ENCODE assay signal across 8 cellular contexts in the genomic region with DNA sequence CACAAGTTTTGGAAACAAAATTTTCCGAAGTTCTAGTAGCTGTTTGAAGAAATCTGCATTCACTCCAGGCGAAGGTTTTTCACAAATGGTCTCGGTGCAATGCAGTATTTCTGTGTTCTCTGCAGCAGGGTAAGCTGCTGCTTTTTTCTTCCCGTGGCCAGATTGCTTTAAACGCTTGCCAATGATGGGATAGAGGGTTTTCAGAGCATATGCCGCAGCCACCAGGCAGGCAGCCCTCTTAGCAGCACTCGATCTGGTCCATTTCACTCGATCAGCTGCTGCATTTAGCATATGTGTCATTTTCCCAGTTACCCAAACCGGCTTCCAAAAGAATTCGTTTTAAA. TPM values are rescaled to one million over a fixed set of nuclear protein-coding genes. Genes with fewer than 3 reads are reported as not detected.
DNase-seq lines count a peak whose midpoint lies in the region; ATAC-seq and TF ChIP-seq lines count a peak whose summit lies in the region.

No MANE protein-coding gene starts in this region.

- H3K36me3 ChIP-seq in H7 (replicated peaks; ENCODE audit: control insufficient read depth, insufficient read depth, low read length) (no peaks in the 10 kb centered on the region), liver (ENCODE audit: control insufficient read depth in 4 of 4, insufficient read depth in 3 of 4, low read depth in 1 of 4, low read length in 3 of 4) (no peaks in the 10 kb centered on the region), vagina (no peaks in the 10 kb centered on the region)

- H3K9ac ChIP-seq in liver (ENCODE audit: low read depth in 1 of 2, low read length in 2 of 2): peak overlapping the region in 1 of 2 donors; percentile 41

- DNase-seq in H7: no peak
- DNase-seq in NCI-H1105 treated with DMSO at 0.1 percent for 48 hours (lab: John Stamatoyannopoulos, UW): peak; percentile 60
- no peak for DNase-seq in astrocyte of the spinal cord (ENCODE audit: low read depth, low spot score)
- DNase-seq in vagina (ENCODE audit: extremely low spot score in 2 of 2): no peak
- DNase-seq in OCI-M1 (lab: John Stamatoyannopoulos, UW): no peak
- no peak for DNase-seq in lower leg skin (ENCODE audit: low spot score in 2 of 2)

- in situ Hi-C loops in astrocyte of the spinal cord (cut with HindIII; ENCODE audit: low sequenced_read_pairs): no loop called here

- H3K4me1 ChIP-seq in liver (ENCODE audit: control insufficient read depth in 4 of 4, insufficient read depth in 4 of 4, low read length in 3 of 4): peaks cover 0 to 15% (median 13%) of the 10 kb centered on the region in 4 donors
- peaks cover 12% of the 10 kb centered on the region for H3K4me1 ChIP-seq in vagina

- peak; percentile 16 for ATAC-seq in GM18502 (IDR thresholded peaks at IDR 0.05; ENCODE audit: poor library complexity, unreplicated experiment)

- TF ChIP-seq RAD21 in liver (IDR thresholded peaks at IDR 0.05): no peak

- peak overlapping the region in 1 of 2 donors; percentile 51 for H3K27ac ChIP-seq in liver (ENCODE audit: low read depth in 1 of 2, low read length in 2 of 2)
- H3K27ac ChIP-seq in vagina: peak overlapping the region; percentile 88

- intact Hi-C loops in vagina (cut with DNase I) (no loop called here), lower leg skin (cut with DNase I; ENCODE audit: low total_unique reads) (no loop called here)

- 34% methylated on average over 10 of the region's 10 CpGs for WGBS in liver
- 14 to 23% methylated on average over 10 of the region's 10 CpGs for WGBS in lower leg skin, 2 donors

- TF ChIP-seq POLR2A in vagina (IDR thresholded peaks at IDR 0.05) (no peak), lower leg skin (IDR thresholded peaks at IDR 0.05) (no peak)

- H3K4me3 ChIP-seq in H7 (ENCODE audit: insufficient read depth, low read depth, low read length) (peak overlapping the region; percentile 33; the same call in 1 of the 2 replicates), astrocyte of the spinal cord (ENCODE audit: low read depth, low read length) (peak overlapping the region; percentile 68), liver (ENCODE audit: low read depth in 1 of 3, low read length in 3 of 3) (peak overlapping the region; percentile 44 to 86 (median 57)), vagina (peak overlapping the region; percentile 45 to 55), lower leg skin (ENCODE audit: low read depth, poor library complexity, severe bottlenecking) (no peak overlapping the region)

- H3K9me3 ChIP-seq in liver (ENCODE audit: control insufficient read depth in 4 of 4, low read length in 3 of 4): no peaks in the 10 kb centered on the region
- H3K9me3 ChIP-seq in vagina: no peaks in the 10 kb centered on the region

- H3K27me3 ChIP-seq in H7 (ENCODE audit: control insufficient read depth, insufficient read depth, low read length) (peaks cover 4% of the 10 kb centered on the region; the same call in 1 of the 2 replicates), liver (ENCODE audit: control insufficient read depth in 4 of 4, insufficient read depth in 4 of 4, low read length in 3 of 4) (no peaks in the 10 kb centered on the region), vagina (no peaks in the 10 kb centered on the region)

- TF ChIP-seq CTCF in astrocyte of the spinal cord (IDR thresholded peaks at IDR 0.05; ENCODE audit: low read depth, low read length) (no peak), liver (IDR thresholded peaks at IDR 0.05; ENCODE audit: low read depth, low read length, missing input control) (no peak), vagina (IDR thresholded peaks at IDR 0.05) (no peak), lower leg skin (IDR thresholded peaks at IDR 0.05) (no peak)

TF ChIP-seq in liver, 16 proteins besides CTCF, POLR2A, EP300 and RAD21:
- TF ChIP-seq, protein P1, sequence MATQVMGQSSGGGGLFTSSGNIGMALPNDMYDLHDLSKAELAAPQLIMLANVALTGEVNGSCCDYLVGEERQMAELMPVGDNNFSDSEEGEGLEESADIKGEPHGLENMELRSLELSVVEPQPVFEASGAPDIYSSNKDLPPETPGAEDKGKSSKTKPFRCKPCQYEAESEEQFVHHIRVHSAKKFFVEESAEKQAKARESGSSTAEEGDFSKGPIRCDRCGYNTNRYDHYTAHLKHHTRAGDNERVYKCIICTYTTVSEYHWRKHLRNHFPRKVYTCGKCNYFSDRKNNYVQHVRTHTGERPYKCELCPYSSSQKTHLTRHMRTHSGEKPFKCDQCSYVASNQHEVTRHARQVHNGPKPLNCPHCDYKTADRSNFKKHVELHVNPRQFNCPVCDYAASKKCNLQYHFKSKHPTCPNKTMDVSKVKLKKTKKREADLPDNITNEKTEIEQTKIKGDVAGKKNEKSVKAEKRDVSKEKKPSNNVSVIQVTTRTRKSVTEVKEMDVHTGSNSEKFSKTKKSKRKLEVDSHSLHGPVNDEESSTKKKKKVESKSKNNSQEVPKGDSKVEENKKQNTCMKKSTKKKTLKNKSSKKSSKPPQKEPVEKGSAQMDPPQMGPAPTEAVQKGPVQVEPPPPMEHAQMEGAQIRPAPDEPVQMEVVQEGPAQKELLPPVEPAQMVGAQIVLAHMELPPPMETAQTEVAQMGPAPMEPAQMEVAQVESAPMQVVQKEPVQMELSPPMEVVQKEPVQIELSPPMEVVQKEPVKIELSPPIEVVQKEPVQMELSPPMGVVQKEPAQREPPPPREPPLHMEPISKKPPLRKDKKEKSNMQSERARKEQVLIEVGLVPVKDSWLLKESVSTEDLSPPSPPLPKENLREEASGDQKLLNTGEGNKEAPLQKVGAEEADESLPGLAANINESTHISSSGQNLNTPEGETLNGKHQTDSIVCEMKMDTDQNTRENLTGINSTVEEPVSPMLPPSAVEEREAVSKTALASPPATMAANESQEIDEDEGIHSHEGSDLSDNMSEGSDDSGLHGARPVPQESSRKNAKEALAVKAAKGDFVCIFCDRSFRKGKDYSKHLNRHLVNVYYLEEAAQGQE (IDR thresholded peaks at IDR 0.05): no peak
- TF ChIP-seq SP1 (IDR thresholded peaks at IDR 0.05): no peak
- no peak for TF ChIP-seq RXRA (IDR thresholded peaks at IDR 0.05)
- TF ChIP-seq HNF4G (IDR thresholded peaks at IDR 0.05): no peak
- TF ChIP-seq, protein P2, sequence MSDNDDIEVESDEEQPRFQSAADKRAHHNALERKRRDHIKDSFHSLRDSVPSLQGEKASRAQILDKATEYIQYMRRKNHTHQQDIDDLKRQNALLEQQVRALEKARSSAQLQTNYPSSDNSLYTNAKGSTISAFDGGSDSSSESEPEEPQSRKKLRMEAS (IDR thresholded peaks at IDR 0.05): no peak
- TF ChIP-seq GABPA (IDR thresholded peaks at IDR 0.05 in 1 of 2, conservative IDR thresholded peaks at IDR 0.05 in 1 of 2): no peak
- no peak for TF ChIP-seq TAF1 (conservative IDR thresholded peaks at IDR 0.05)

RNA-seq across cellular contexts. Expression of a gene that starts 0.3 kb away (rescaled TPM):
- not detected in 2 replicates for total RNA-seq in H7 (2014; rRNA removed; shearing (Covaris generic))
- total RNA-seq in liver (under 1 TPM; under 0.01 to 0.25 TPM), vagina (1.5 TPM), lower leg skin (under 1 TPM; 0.05 to 0.23 (median 0.08) TPM)
- under 1 TPM in 1 of 2 donors, not detected in 1; 0.05 TPM for polyA plus RNA-seq in liver
